8 cellular contexts compared by ENCODE assay signal in genomic region chr13:24159921-24160324, GRCh38. TPM values are rescaled to one million over a fixed set of nuclear protein-coding genes. Genes with fewer than 3 reads are reported as not detected.
A peak's percentile ranks its signal among the peaks of the same experiment; 100 is the strongest.
DNase-seq lines count a peak whose midpoint lies in the region; ATAC-seq, FAIRE-seq and TF ChIP-seq lines count a peak whose summit lies in the region.

No MANE protein-coding gene starts in this region.

- H4K20me1 ChIP-seq in DND-41 (ENCODE audit: insufficient read depth, low read length) (peaks cover 19% of the 10 kb centered on the region), OCI-LY3 (ENCODE audit: insufficient read depth, low read length) (peaks cover 7% of the 10 kb centered on the region)

- H3K9ac ChIP-seq in DND-41 (ENCODE audit: low read depth, low read length) (peak overlapping the region; percentile 8; the same call in 1 of the 2 replicates), OCI-LY3 (ENCODE audit: low read length) (peak overlapping the region; percentile 53), endodermal cell (ENCODE audit: extremely low read depth, low read length, poor library complexity, severe bottlenecking) (peak overlapping the region; percentile 28)

- WGBS in endodermal cell (ENCODE audit: insufficient coverage in 1 of 2, insufficient read length in 1 of 2), 2 experiments, result 30% methylated on average over 6 to 9 of the region's 9 CpGs
- WGBS in ovary, 3 donors, result 36 to 50% (median 43%) methylated on average over 9 of the region's 9 CpGs

- no peak overlapping the region; the same call in 1 of the 2 replicates for H2AFZ ChIP-seq in DND-41 (ENCODE audit: low read depth, low read length)
- H2AFZ ChIP-seq in OCI-LY3 (ENCODE audit: low read depth, low read length), result peak overlapping the region; percentile 99

- peaks cover 16% of the 10 kb centered on the region for H3K4me1 Mint-ChIP-seq in endodermal cell

- H3K27ac ChIP-seq in DND-41 (ENCODE audit: low read length) (no peak overlapping the region), OCI-LY3 (ENCODE audit: low read length) (no peak overlapping the region), endodermal cell (ENCODE audit: low read depth, low read length) (peak overlapping the region; percentile 81), ovary (peak overlapping the region; percentile 37 to 50)

- H3K27ac Mint-ChIP-seq in endodermal cell, result peak overlapping the region; percentile 91

- H3K36me3 ChIP-seq in DND-41 (ENCODE audit: insufficient read depth, low read length), result peaks cover 4% of the 10 kb centered on the region
- no peaks in the 10 kb centered on the region for H3K36me3 ChIP-seq in OCI-LY3 (replicated peaks; ENCODE audit: low read depth, low read length)
- no peaks in the 10 kb centered on the region for H3K36me3 ChIP-seq in endodermal cell (ENCODE audit: control insufficient read depth, insufficient read depth, low read length)
- no peaks in the 10 kb centered on the region for H3K36me3 ChIP-seq in ovary

- H3K9me3 ChIP-seq in DND-41 (ENCODE audit: insufficient read depth, low read length, severe bottlenecking), result no peaks in the 10 kb centered on the region
- no peaks in the 10 kb centered on the region for H3K9me3 ChIP-seq in OCI-LY3 (ENCODE audit: insufficient read depth, low read length)
- H3K9me3 ChIP-seq in endodermal cell (ENCODE audit: control insufficient read depth, low read length), result no peaks in the 10 kb centered on the region
- H3K9me3 ChIP-seq in ovary, result no peaks in the 10 kb centered on the region

- no peak for FAIRE-seq in frontal cortex (lab: Jason Lieb, UNC)

- TF ChIP-seq POLR2A in ovary (IDR thresholded peaks at IDR 0.05), result no peak

- no peak for TF ChIP-seq EP300 in ovary (IDR thresholded peaks at IDR 0.05)

- H3K27me3 ChIP-seq in DND-41 (ENCODE audit: insufficient read depth, low read length, poor library complexity) (no peaks in the 10 kb centered on the region), OCI-LY3 (ENCODE audit: low read depth, low read length) (peaks cover 3% of the 10 kb centered on the region), endodermal cell (ENCODE audit: control insufficient read depth, insufficient read depth, low read length, poor library complexity, severe bottlenecking) (peaks cover 6% of the 10 kb centered on the region), ovary (no peaks in the 10 kb centered on the region)

- ATAC-seq in DND-41 (ENCODE audit: insufficient read depth, low read depth) (no peak), HG02759 (IDR thresholded peaks at IDR 0.05; ENCODE audit: unreplicated experiment) (no peak), HG02610 (IDR thresholded peaks at IDR 0.05; ENCODE audit: unreplicated experiment) (no peak), HG03460 (IDR thresholded peaks at IDR 0.05; ENCODE audit: unreplicated experiment) (no peak)

- H3K36me3 Mint-ChIP-seq in endodermal cell (ENCODE audit: low read depth), result peaks cover 4% of the 10 kb centered on the region

- intact Hi-C loops in ovary (cut with DNase I), result loop anchor here in 2 of 4 donors (5.0 to 10.0 kb wide), 2 partner anchors 73 to 95 kb away; no protein-coding TSS in a partner anchor

- H3K79me2 ChIP-seq in DND-41 (ENCODE audit: insufficient read depth, low read length), result peaks cover 6% of the 10 kb centered on the region; the same call in 1 of the 2 replicates
- peaks cover 4% of the 10 kb centered on the region; the same call in 1 of the 2 replicates for H3K79me2 ChIP-seq in OCI-LY3 (ENCODE audit: low read length)

- H3K9me3 Mint-ChIP-seq in endodermal cell, result no peaks in the 10 kb centered on the region

- TF ChIP-seq CTCF in DND-41 (IDR thresholded peaks at IDR 0.05; ENCODE audit: borderline replicate concordance, extremely low read depth, low read length, poor library complexity, severe bottlenecking), result no peak
- no peak for TF ChIP-seq CTCF in OCI-LY3 (IDR thresholded peaks at IDR 0.05; ENCODE audit: low read depth, low read length)
- TF ChIP-seq CTCF in endodermal cell (conservative IDR thresholded peaks at IDR 0.05), result no peak
- no peak for TF ChIP-seq CTCF in ovary (IDR thresholded peaks at IDR 0.05)

- peak overlapping the region; percentile 77 for H3K4me3 Mint-ChIP-seq in endodermal cell

- H3K27me3 Mint-ChIP-seq in endodermal cell (ENCODE audit: insufficient read depth), result peaks cover 4% of the 10 kb centered on the region

- H3K4me2 ChIP-seq in DND-41 (ENCODE audit: insufficient read depth, low read length), result peak overlapping the region; percentile 87
- peak overlapping the region; percentile 93 for H3K4me2 ChIP-seq in OCI-LY3 (ENCODE audit: low read length)

- H3K4me1 ChIP-seq in DND-41 (ENCODE audit: insufficient read depth, low read length) (peaks cover 25% of the 10 kb centered on the region), OCI-LY3 (ENCODE audit: low read length) (peaks cover 13% of the 10 kb centered on the region), endodermal cell (ENCODE audit: control insufficient read depth, insufficient read depth, low read length) (peaks cover 4% of the 10 kb centered on the region), ovary (ENCODE audit: insufficient read depth) (peaks cover 7% of the 10 kb centered on the region)

- peak overlapping the region in 1 of 2 experiments; percentile 69; a peak in 1 of 4 replicates for H3K4me3 ChIP-seq in DND-41 (ENCODE audit: low read depth in 1 of 2, low read length in 2 of 2)
- peak overlapping the region; percentile 90 for H3K4me3 ChIP-seq in OCI-LY3 (ENCODE audit: low read length)
- peak overlapping the region; percentile 67 for H3K4me3 ChIP-seq in endodermal cell (ENCODE audit: low read length)
- H3K4me3 ChIP-seq in ovary, result peak overlapping the region; percentile 75

- DNase-seq in DND-41, result no peak
- DNase-seq in endodermal cell, result peak; percentile 79
- DNase-seq in ovary, result peak in 1 of 5 donors; percentile 50
- no peak for DNase-seq in frontal cortex (ENCODE audit: low spot score in 2 of 2)

RNA-seq across cellular contexts. Expression of gene SPATA13, which starts 0.6 kb away (rescaled TPM):
- total RNA-seq in endodermal cell (10 to 100 TPM; 19.4 to 24.8 TPM), ovary (10 to 100 TPM; 21.7 to 60.3 (median 33.8) TPM), frontal cortex (30.6 TPM)
- 21.3 TPM for polyA plus RNA-seq in endodermal cell (2013, experiment 1 of 2)
- polyA plus RNA-seq in endodermal cell (2013, experiment 2 of 2), result 20.5 TPM
- 10 to 100 TPM; 11.1 to 14.8 TPM for polyA plus RNA-seq in ovary

Comparison
In these comparisons a context has a peak if more than half of its experiments do, and no peak if none do; other contexts are left out.
1. H3K27ac ChIP-seq: peak in endodermal cell (single experiment) and ovary (2 of 2); none in DND-41 (single experiment) and OCI-LY3 (single experiment).
2. Peak in every context shown above with its lines, with median percentiles within 50 percentile points of each other: H3K9ac ChIP-seq.